ENCODE assay signal across 18 cellular contexts in the genomic region with DNA sequence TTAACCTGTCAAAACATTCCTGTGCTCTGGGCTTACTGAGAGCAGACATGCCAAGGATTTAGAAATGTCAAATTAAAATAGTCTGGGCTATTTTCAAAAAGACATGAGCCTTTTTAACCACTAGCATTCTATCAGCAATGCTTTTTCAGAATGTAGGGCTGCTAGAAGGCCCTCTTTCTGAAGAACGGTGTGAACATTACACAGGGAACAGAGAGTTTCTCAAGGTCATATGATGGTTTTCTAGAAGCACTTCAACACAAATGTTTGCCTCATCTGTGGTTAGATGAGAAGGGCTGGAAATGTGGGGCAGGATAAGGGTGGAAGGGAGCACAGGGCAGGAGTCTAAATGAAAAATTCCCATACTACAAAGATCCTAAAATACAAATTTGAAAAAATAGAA. TPM values are rescaled to one million over a fixed set of nuclear protein-coding genes. Genes with fewer than 3 reads are reported as not detected.
DNase-seq lines count a peak whose midpoint lies in the region; ATAC-seq, FAIRE-seq and TF ChIP-seq lines count a peak whose summit lies in the region.
"Had no signal": no experiment of that assay in that cellular context is flagged by ENCODE, and none has a peak within 500 bp of the region (broad histone marks: within the 10 kb centered on the region; RNA-seq: fewer than 3 reads in every experiment).

No MANE protein-coding gene starts in this region.

- H2BK15ac ChIP-seq in neuronal stem cell (ENCODE audit: low read length), result no peak overlapping the region

- TF ChIP-seq POLR2A in A549 (IDR thresholded peaks at IDR 0.05; ENCODE audit: low read length), result no peak

- no peaks in the 10 kb centered on the region for H3K79me1 ChIP-seq in neuronal stem cell (ENCODE audit: low read depth, low read length)

- no peak for TF ChIP-seq RAD21 in A549 (conservative IDR thresholded peaks at IDR 0.05 in 1 of 2, IDR thresholded peaks at IDR 0.05 in 1 of 2)

- H3K9me3 ChIP-seq in A549 (no peaks in the 10 kb centered on the region), Karpas-422 (ENCODE audit: low read length) (peaks cover 6% of the 10 kb centered on the region; the same call in 1 of the 2 replicates), aorta (ENCODE audit: control insufficient read depth, low read length) (no peaks in the 10 kb centered on the region), neuronal stem cell (replicated peaks in 1 of 2; ENCODE audit: control insufficient read depth in 2 of 2, insufficient read depth in 1 of 2, low read depth in 1 of 2, low read length in 2 of 2) (no peaks in the 10 kb centered on the region)
- H3K9me3 ChIP-seq: BLaER1 had no signal

- H4K8ac ChIP-seq in neuronal stem cell (ENCODE audit: low read depth, low read length), result no peak overlapping the region

- 88% methylated on average over 1 of the region's 1 CpG for WGBS in A549 (ENCODE audit: missing lambda C conversion rate)
- 12 to 44% methylated on average over 1 of the region's 1 CpG for WGBS in aorta, 2 donors
- no CpG with 5 or more reads among the region's 1 CpG for WGBS in neuronal stem cell (ENCODE audit: extremely low coverage in 2 of 2, insufficient read length in 2 of 2, insufficient replicate concordance in 1 of 2), 2 donors

- H4K20me1 ChIP-seq in Karpas-422 (ENCODE audit: insufficient read depth, low read depth, low read length), result no peaks in the 10 kb centered on the region
- H4K20me1 ChIP-seq: BLaER1 had no signal

- H2BK12ac ChIP-seq in neuronal stem cell (ENCODE audit: low read length), result no peak overlapping the region

- H3K23ac ChIP-seq in neuronal stem cell (ENCODE audit: low read depth, low read length, poor library complexity), result no peak overlapping the region

- no peaks in the 10 kb centered on the region for H3K9me2 ChIP-seq in Karpas-422 (replicated peaks; ENCODE audit: insufficient read depth, low read length)

- intact Hi-C loops in aorta (cut with DNase I), result no loop called here

- no peak overlapping the region for H3K14ac ChIP-seq in neuronal stem cell (ENCODE audit: low read length)

- H2AK5ac ChIP-seq in neuronal stem cell (ENCODE audit: low read depth, low read length), result no peak overlapping the region

- CTCF ChIA-PET in A549 (lab: Yijun Ruan, JAX), result no interaction called here

- ATAC-seq in A549, result no peak
- ATAC-seq in GM18868 (IDR thresholded peaks at IDR 0.05; ENCODE audit: unreplicated experiment), result peak; percentile 46
- ATAC-seq in GM21723 (IDR thresholded peaks at IDR 0.05; ENCODE audit: unreplicated experiment), result peak; percentile 50
- ATAC-seq in HG03442 (IDR thresholded peaks at IDR 0.05; ENCODE audit: unreplicated experiment), result peak; percentile 35
- ATAC-seq in aorta (ENCODE audit: low FRiP score), result no peak

- TF ChIP-seq CTCF in A549 (IDR thresholded peaks at IDR 0.05), result no peak

- no peak overlapping the region for H3K4me2 ChIP-seq in A549
- H3K4me2 ChIP-seq in Karpas-422 (ENCODE audit: low read depth, low read length, poor library complexity, severe bottlenecking), result no peak overlapping the region
- no peak overlapping the region for H3K4me2 ChIP-seq in neuronal stem cell (ENCODE audit: insufficient read depth, low read length, poor library complexity, severe bottlenecking)
- H3K4me2 ChIP-seq: BLaER1 had no signal

- no peak overlapping the region for H3K4ac ChIP-seq in neuronal stem cell (ENCODE audit: low read length)

- H2AFZ ChIP-seq in Karpas-422 (ENCODE audit: low read length) (no peak overlapping the region), neuronal stem cell (ENCODE audit: low read length) (no peak overlapping the region)

- H3K36me3 ChIP-seq in Karpas-422 (ENCODE audit: insufficient read depth, low read length) (no peaks in the 10 kb centered on the region), aorta (ENCODE audit: control insufficient read depth in 1 of 2, insufficient read depth in 2 of 2, low read length in 1 of 2) (no peaks in the 10 kb centered on the region), neuronal stem cell (replicated peaks in 1 of 2; ENCODE audit: control insufficient read depth in 2 of 2, insufficient read depth in 2 of 2, low read length in 2 of 2) (no peaks in the 10 kb centered on the region)
- H3K36me3 ChIP-seq: BLaER1 had no signal

- H4K91ac ChIP-seq in neuronal stem cell (ENCODE audit: low read depth, low read length, poor library complexity), result no peak overlapping the region

- H3K27me3 ChIP-seq in Karpas-422 (ENCODE audit: low read length) (no peaks in the 10 kb centered on the region), aorta (ENCODE audit: control insufficient read depth in 1 of 2, insufficient read depth in 2 of 2, low read length in 1 of 2) (no peaks in the 10 kb centered on the region), neuronal stem cell (ENCODE audit: control insufficient read depth in 3 of 3, insufficient read depth in 3 of 3, low read depth in 1 of 3, low read length in 3 of 3) (no peaks in the 10 kb centered on the region)

- H3K4me1 ChIP-seq in A549 (no peaks in the 10 kb centered on the region), Karpas-422 (ENCODE audit: low read length) (no peaks in the 10 kb centered on the region), aorta (ENCODE audit: control insufficient read depth in 1 of 2, insufficient read depth in 2 of 2, low read length in 2 of 2) (no peaks in the 10 kb centered on the region), neuronal stem cell (ENCODE audit: control insufficient read depth in 2 of 2, insufficient read depth in 1 of 2, low read depth in 1 of 2, low read length in 2 of 2) (peaks cover 0 to 6% of the 10 kb centered on the region in 2 donors)
- H3K4me1 ChIP-seq: BLaER1 had no signal

- POLR2A ChIA-PET in A549 (lab: Yijun Ruan, JAX), result no interaction called here

- FAIRE-seq in A549 (lab: Jason Lieb, UNC) (peak; percentile 39), frontal cortex (lab: Jason Lieb, UNC) (no peak)

- H3K79me2 ChIP-seq in Karpas-422 (ENCODE audit: low read length), result no peaks in the 10 kb centered on the region

- no peak for TF ChIP-seq EP300 in A549 (IDR thresholded peaks at IDR 0.05)

- no peak overlapping the region for H3K27ac ChIP-seq in A549
- H3K27ac ChIP-seq in Karpas-422 (ENCODE audit: low read length), result no peak overlapping the region
- H3K27ac ChIP-seq in aorta (ENCODE audit: low read depth in 1 of 2, low read length in 2 of 2), result no peak overlapping the region
- no peak overlapping the region for H3K27ac ChIP-seq in neuronal stem cell (replicated peaks; ENCODE audit: low read length)
- H3K27ac ChIP-seq: 22Rv1, BLaER1 had no signal

- no peak overlapping the region for H3K4me3 ChIP-seq in A549
- no peak overlapping the region for H3K4me3 ChIP-seq in Karpas-422 (ENCODE audit: low read length)
- no peak overlapping the region for H3K4me3 ChIP-seq in aorta (ENCODE audit: low read length in 2 of 2)
- no peak overlapping the region for H3K4me3 ChIP-seq in neuronal stem cell (ENCODE audit: low read length in 2 of 2)
- H3K4me3 ChIP-seq: BLaER1 had no signal

- H3K9ac ChIP-seq in Karpas-422 (ENCODE audit: low read length) (no peak overlapping the region), neuronal stem cell (ENCODE audit: low read depth, low read length, poor library complexity) (no peak overlapping the region)
- H3K9ac ChIP-seq: BLaER1 had no signal

- no peak overlapping the region for H2BK5ac ChIP-seq in neuronal stem cell (ENCODE audit: low read length)

- DNase-seq in A549 (ENCODE audit: low read depth in 1 of 2, low spot score in 1 of 2), result no peak
- no peak for DNase-seq in Karpas-422
- no peak for DNase-seq in frontal cortex (ENCODE audit: low spot score in 2 of 2)
- no peak for DNase-seq in aorta
- no peak for DNase-seq in neuronal stem cell (ENCODE audit: low spot score)
- DNase-seq: CD8-positive, alpha-beta memory T cell; GOT3; NCI-H1417 treated with DMSO at 0.1 percent for 48 hours; NCI-H2081 treated with DMSO at 0.1 percent for 48 hours; NCI-H2227 treated with DMSO at 0.1 percent for 48 hours; NCI-H524 treated with DMSO at 0.1 percent for 48 hours; T-helper 1 cell had no signal

- H3K18ac ChIP-seq in neuronal stem cell (ENCODE audit: low read length), result no peak overlapping the region

- no peak overlapping the region for H2BK120ac ChIP-seq in neuronal stem cell (ENCODE audit: low read depth, low read length)

TF ChIP-seq in A549, 52 proteins besides CTCF, POLR2A, EP300 and RAD21 (continues in another document):
- TF ChIP-seq POLR2AphosphoS2 (conservative IDR thresholded peaks at IDR 0.05; ENCODE audit: low read length), result no peak
- TF ChIP-seq MAZ (IDR thresholded peaks at IDR 0.05; ENCODE audit: borderline replicate concordance, low read depth, low read length), result no peak
- no peak for TF ChIP-seq PHF8 (IDR thresholded peaks at IDR 0.05; ENCODE audit: borderline replicate concordance, low read depth)
- TF ChIP-seq ESRRA (IDR thresholded peaks at IDR 0.05; ENCODE audit: borderline replicate concordance, low read length), result no peak
- TF ChIP-seq CEBPB (IDR thresholded peaks at IDR 0.05), result no peak
- no peak for TF ChIP-seq MYC (IDR thresholded peaks at IDR 0.05; ENCODE audit: borderline replicate concordance, low read length)
- no peak for TF ChIP-seq ZNF302 (CRISPR knock-in tag; IDR thresholded peaks at IDR 0.05)
- TF ChIP-seq FOSL2 (IDR thresholded peaks at IDR 0.05), result no peak
- TF ChIP-seq FOSL2 (CRISPR knock-in tag; IDR thresholded peaks at IDR 0.05), result no peak
- TF ChIP-seq, protein P1, sequence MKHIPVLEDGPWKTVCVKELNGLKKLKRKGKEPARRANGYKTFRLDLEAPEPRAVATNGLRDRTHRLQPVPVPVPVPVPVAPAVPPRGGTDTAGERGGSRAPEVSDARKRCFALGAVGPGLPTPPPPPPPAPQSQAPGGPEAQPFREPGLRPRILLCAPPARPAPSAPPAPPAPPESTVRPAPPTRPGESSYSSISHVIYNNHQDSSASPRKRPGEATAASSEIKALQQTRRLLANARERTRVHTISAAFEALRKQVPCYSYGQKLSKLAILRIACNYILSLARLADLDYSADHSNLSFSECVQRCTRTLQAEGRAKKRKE (CRISPR knock-in tag; IDR thresholded peaks at IDR 0.05; ENCODE audit: low read depth), result no peak
- no peak for TF ChIP-seq CBX8 (IDR thresholded peaks at IDR 0.05)
- TF ChIP-seq ZSCAN20 (CRISPR knock-in tag; IDR thresholded peaks at IDR 0.05), result no peak
- TF ChIP-seq ZC3H11A (IDR thresholded peaks at IDR 0.05), result no peak

RNA-seq across cellular contexts. Expression of a gene that starts 39.3 kb away (rescaled TPM):
- polyA plus RNA-seq in A549 (2011; rRNA removed) (not detected in 2 replicates), A549 (2017; fragmentation: RNase III; extraction: RNeasy Plus Mini Kit Qiagen cat#74134 plus additional on column Dnase treatment) (not detected in 3 replicates), aorta (1 to 10 TPM; 5.1 to 7.0 TPM)
- not detected in 2 replicates for polyA plus RNA-seq in A549 (2012; cell fraction: cytosol; rRNA removed)
- not detected in 2 replicates for polyA plus RNA-seq in A549 (2012; cell fraction: nucleus; rRNA removed)
- polyA minus RNA-seq in A549 (2011; rRNA and poly(A)+ RNA removed), result not detected in 2 replicates
- total RNA-seq in Karpas-422 (2014; rRNA removed; shearing (Covaris generic); ENCODE audit: low replicate concordance), result not detected in 2 replicates
- total RNA-seq in frontal cortex (58.7 TPM), aorta (10 to 100 TPM in 1 of 2 donors, 1 to 10 TPM in 1; 7.2 to 12.4 TPM)
- 4.2 TPM for polyA plus RNA-seq in neuronal stem cell (2013, experiment 1 of 2)
- polyA plus RNA-seq in neuronal stem cell (2013, experiment 2 of 2), result 3.8 TPM
- polyA plus RNA-seq: CD8-positive, alpha-beta memory T cell; IgD-negative memory B cell had no signal

Comparison
In these comparisons a context has a peak if more than half of its experiments do, and no peak if none do; other contexts are left out.
1. ATAC-seq: peak in GM18868 (single experiment), GM21723 (single experiment) and HG03442 (single experiment); none in A549 (0 of 2) and aorta (single experiment).